ENCODE assay signal across 8 cellular contexts in genomic region chr18:79951545-79952456, GRCh38. TPM values are rescaled to one million over a fixed set of nuclear protein-coding genes. Genes with fewer than 3 reads are reported as not detected.
DNase-seq lines count a peak whose midpoint lies in the region; ATAC-seq and TF ChIP-seq lines count a peak whose summit lies in the region.

Gene SLC66A2, minus strand, starts transcription at chr18:79951653. Its CDS starts 727 bp downstream, at chr18:79950926.

- ATAC-seq in GM19328 (IDR thresholded peaks at IDR 0.05; ENCODE audit: unreplicated experiment) (peak; percentile 88), HG03521 (IDR thresholded peaks at IDR 0.05; ENCODE audit: unreplicated experiment) (peak; percentile 86)

- 0 out of 2 replicates have a peak, but pooled peaks cover 7% of the 10 kb centered on the region for H3K36me3 ChIP-seq in OCI-LY1 (ENCODE audit: insufficient read depth, low read length)

- peaks cover 48% of the 10 kb centered on the region for H3K4me1 ChIP-seq in OCI-LY1 (ENCODE audit: insufficient read depth, low read length, severe bottlenecking)

- no peak; the same call in 1 of the 2 replicates for TF ChIP-seq CTCF in OCI-LY1 (IDR thresholded peaks at IDR 0.05; ENCODE audit: low read length)

- H3F3A ChIP-seq in OCI-LY1 (ENCODE audit: insufficient read depth, low read length), result no peaks in the 10 kb centered on the region

- no peaks in the 10 kb centered on the region for H4K20me1 ChIP-seq in OCI-LY1 (ENCODE audit: insufficient read depth, low read length)

- H3K9ac ChIP-seq in OCI-LY1 (ENCODE audit: low read length), result peak within 1 kb of the TSS; percentile 79

- H3K9me2 ChIP-seq in OCI-LY1 (ENCODE audit: low read depth, low read length), result no peaks in the 10 kb centered on the region

- no peaks in the 10 kb centered on the region for H3K27me3 ChIP-seq in OCI-LY1 (ENCODE audit: insufficient read depth, low read length)

- H3K4me2 ChIP-seq in OCI-LY1 (ENCODE audit: low read length), result peak within 1 kb of the TSS; percentile 75

- H3K27ac ChIP-seq in OCI-LY1 (ENCODE audit: low read depth, low read length, poor library complexity, severe bottlenecking) (peak within 1 kb of the TSS; percentile 68), epithelial cell of prostate (peak within 1 kb of the TSS; percentile 31)

- peak within 1 kb of the TSS; percentile 86 for H3K4me3 ChIP-seq in OCI-LY1 (ENCODE audit: low read depth, low read length, poor library complexity, severe bottlenecking)

- no peak within 1 kb of the TSS; the same call in 1 of the 2 replicates for H2AFZ ChIP-seq in OCI-LY1 (ENCODE audit: low read length)

- H3K9me3 ChIP-seq in OCI-LY1 (ENCODE audit: low read length), result no peaks in the 10 kb centered on the region

- DNase-seq in C1 segment of cervical spinal cord (lab: John Stamatoyannopoulos, UW) (peak in 13 of 14 donors; percentile 29 to 91 (median 80)), activated T-cell treated with anti-CD3 and anti-CD28 coated beads for 1 hour (ENCODE audit: low read depth) (peak; percentile 95), epithelial cell of prostate (ENCODE audit: low read depth, low spot score) (no peak), mucosa of gallbladder (ENCODE audit: low spot score) (peak; percentile 92)
- peak; percentile 83 to 90 for DNase-seq in stimulated activated CD8-positive, alpha-beta memory T cell treated with anti-CD3 and anti-CD28 coated beads, Interleukin-4, amount 100 ng/mL, for 4 hours (ENCODE audit: low read depth in 2 of 2, low spot score in 1 of 2)

- 0 out of 2 replicates have a peak, but pooled peaks cover 5% of the 10 kb centered on the region for H3K79me2 ChIP-seq in OCI-LY1 (ENCODE audit: insufficient read depth, low read length)

RNA-seq across cellular contexts. Expression of gene SLC66A2, which starts in this region (rescaled TPM):
- total RNA-seq in mucosa of gallbladder, result 61.3 TPM
